In the genomic region with DNA sequence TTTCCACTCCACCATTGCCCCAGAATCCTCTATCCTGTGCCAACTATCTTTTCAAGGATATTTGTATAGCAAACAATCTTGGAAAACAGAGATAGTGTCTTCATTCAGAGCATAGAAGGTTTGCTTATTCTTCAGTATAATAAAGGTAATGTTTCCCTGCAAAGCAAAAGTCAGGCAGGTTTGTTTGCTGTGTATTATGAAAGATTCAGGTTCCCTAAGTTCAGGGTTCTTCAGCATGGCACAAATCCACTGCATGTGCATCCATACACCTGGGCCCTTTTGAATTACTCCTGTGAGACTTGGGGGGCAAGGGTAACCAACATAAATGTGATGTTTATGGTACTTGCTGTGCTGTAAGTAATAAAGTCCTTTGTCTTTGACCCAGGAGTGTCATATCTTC, we compare ENCODE assay signal across 30 cellular contexts. TPM values are rescaled to one million over a fixed set of nuclear protein-coding genes. Genes with fewer than 3 reads are reported as not detected.
"Had no signal": no experiment of that assay in that cellular context is flagged by ENCODE, and none has a peak within 500 bp of the region (broad histone marks: within the 10 kb centered on the region; RNA-seq: fewer than 3 reads in every experiment).

No MANE protein-coding gene starts in this region.

- H3K27me3 Mint-ChIP-seq: dendritic cell treated with granulocyte-macrophage colony-stimulating factor and Interleukin-4, amounts not matched to agents 40 ng/mL and 50 ng/mL, for 4 days; effector memory CD8-positive, alpha-beta T cell had no signal

- H3K27me3 ChIP-seq: colonic mucosa, esophagus muscularis mucosa, foreskin keratinocyte, gastrocnemius medialis, gastroesophageal sphincter, heart right ventricle had no signal

- H3K4me1 ChIP-seq: colonic mucosa, esophagus muscularis mucosa, esophagus squamous epithelium, foreskin keratinocyte, gastrocnemius medialis, gastroesophageal sphincter, heart left ventricle, heart right ventricle had no signal

- H3K4me3 ChIP-seq: colonic mucosa, coronary artery, dorsolateral prefrontal cortex, esophagus muscularis mucosa, esophagus squamous epithelium, gastrocnemius medialis, gastroesophageal sphincter, heart left ventricle, heart right ventricle had no signal

- H3K27ac ChIP-seq: colonic mucosa, coronary artery, dorsolateral prefrontal cortex, epithelial cell of prostate, esophagus muscularis mucosa, esophagus squamous epithelium, foreskin keratinocyte, gastrocnemius medialis, gastroesophageal sphincter, heart left ventricle, heart right ventricle had no signal

- H3K27ac Mint-ChIP-seq: dendritic cell treated with granulocyte-macrophage colony-stimulating factor and Interleukin-4, amounts not matched to agents 40 ng/mL and 50 ng/mL, for 4 days; effector memory CD8-positive, alpha-beta T cell; endodermal cell had no signal

- FAIRE-seq: endometrium, endothelial cell of umbilical vein, frontal cortex had no signal

- DNase-seq: colonic mucosa; cortex of kidney; dermis blood vessel endothelial cell; dorsolateral prefrontal cortex; effector CD4-positive, alpha-beta T cell; effector CD8-positive, alpha-beta T cell; effector memory CD4-positive, alpha-beta T cell; effector memory CD8-positive, alpha-beta T cell; endodermal cell; erythroblast; esophagus squamous epithelium; foreskin fibroblast; foreskin keratinocyte; foreskin melanocyte; gastrocnemius medialis; glutamatergic neuron; head of caudate nucleus; heart left ventricle; heart right ventricle had no signal

- H3K36me3 ChIP-seq: colonic mucosa, esophagus muscularis mucosa, esophagus squamous epithelium, gastrocnemius medialis, gastroesophageal sphincter, heart left ventricle, heart right ventricle had no signal

- H3K9me3 Mint-ChIP-seq: dendritic cell treated with granulocyte-macrophage colony-stimulating factor and Interleukin-4, amounts not matched to agents 40 ng/mL and 50 ng/mL, for 4 days; effector memory CD8-positive, alpha-beta T cell had no signal

- H3K4me3 Mint-ChIP-seq: dendritic cell treated with granulocyte-macrophage colony-stimulating factor and Interleukin-4, amounts not matched to agents 40 ng/mL and 50 ng/mL, for 4 days; effector memory CD8-positive, alpha-beta T cell; endodermal cell had no signal

- H3K9me3 ChIP-seq: colonic mucosa, esophagus muscularis mucosa, esophagus squamous epithelium, gastrocnemius medialis, gastroesophageal sphincter, heart left ventricle had no signal

- ATAC-seq: effector memory CD8-positive, alpha-beta T cell; esophagus mucosa; foreskin keratinocyte; gastrocnemius medialis; gastroesophageal sphincter; heart left ventricle; heart right ventricle had no signal

RNA-seq across cellular contexts. Expression of gene ZC3H12B, which starts 25.2 kb away (rescaled TPM):
- total RNA-seq: dermis blood vessel endothelial cell, dermis microvascular lymphatic vessel endothelial cell, endothelial cell of umbilical vein, glomerular endothelial cell had no signal
- polyA plus RNA-seq: endothelial cell of umbilical vein had no signal
